Comparison of ENCODE assay signal across 8 cellular contexts in the genomic region with DNA sequence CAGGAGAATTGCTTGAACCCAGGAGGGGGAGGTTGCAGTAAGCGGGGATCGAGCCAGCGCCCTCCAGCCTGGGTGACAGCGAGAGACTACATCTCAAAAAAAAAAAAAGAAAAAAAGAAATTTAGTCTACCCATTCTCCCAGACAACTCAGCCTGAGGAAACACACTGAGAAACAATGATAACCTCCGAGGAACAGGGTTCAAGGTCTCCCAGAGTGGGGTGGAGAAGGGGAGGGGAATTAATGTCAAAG. TPM values are rescaled to one million over a fixed set of nuclear protein-coding genes. Genes with fewer than 3 reads are reported as not detected.
A peak's percentile ranks its signal among the peaks of the same experiment; 100 is the strongest.
DNase-seq lines count a peak whose midpoint lies in the region; ATAC-seq and TF ChIP-seq lines count a peak whose summit lies in the region.

No MANE protein-coding gene starts in this region.

- H3K36me3 Mint-ChIP-seq in activated T-helper 1 cell treated with anti-CD3 and anti-CD28 coated beads, Interleukin-12 subunit alpha, Interleukin-12 subunit beta, Interleukin-2, Interleukin-4 antibody, amounts not matched to agents 30 ng/mL and 10 ng/mL and 1 ng/mL, durations not matched to agents 14 hours and 24 hours and 36 hours (ENCODE audit: low read depth) = peaks cover 9% of the 10 kb centered on the region

- H3K27ac Mint-ChIP-seq in activated T-helper 1 cell treated with anti-CD3 and anti-CD28 coated beads, Interleukin-12 subunit alpha, Interleukin-12 subunit beta, Interleukin-2, Interleukin-4 antibody, amounts not matched to agents 30 ng/mL and 10 ng/mL and 1 ng/mL, durations not matched to agents 14 hours and 24 hours and 36 hours = peak overlapping the region; percentile 78

- H3K27me3 Mint-ChIP-seq in activated T-helper 1 cell treated with anti-CD3 and anti-CD28 coated beads, Interleukin-12 subunit alpha, Interleukin-12 subunit beta, Interleukin-2, Interleukin-4 antibody, amounts not matched to agents 30 ng/mL and 10 ng/mL and 1 ng/mL, durations not matched to agents 14 hours and 24 hours and 36 hours (ENCODE audit: insufficient read depth) = peaks cover 3% of the 10 kb centered on the region

- TF ChIP-seq CTCF in hepatocyte (IDR thresholded peaks at IDR 0.05; ENCODE audit: poor library complexity) = no peak
- no peak for TF ChIP-seq CTCF in spleen (IDR thresholded peaks at IDR 0.05 in 8 of 11, conservative IDR thresholded peaks at IDR 0.05 in 3 of 11)

- H3K4me3 ChIP-seq in hepatocyte (peak overlapping the region; percentile 18), spleen (peak overlapping the region in 6 of 8 donors; percentile 96 to 100 (median 98))

- H3K27me3 ChIP-seq in hepatocyte = no peaks in the 10 kb centered on the region
- H3K27me3 ChIP-seq in spleen (replicated peaks in 1 of 7) = peaks cover 0 to 1% (median 0%) of the 10 kb centered on the region in 7 donors

- H3K79me2 ChIP-seq in hepatocyte = peaks cover 38% of the 10 kb centered on the region

- peak overlapping the region; percentile 32 for H2AFZ ChIP-seq in hepatocyte

- H3K4me1 ChIP-seq in hepatocyte (ENCODE audit: insufficient read depth) (peaks cover 15% of the 10 kb centered on the region), spleen (peaks cover 21 to 65% (median 33%) of the 10 kb centered on the region in 6 donors)

- WGBS in hepatocyte (ENCODE audit: low lambda C conversion rate, missing lambda C conversion rate) = 66% methylated on average over 5 of the region's 5 CpGs
- 33 to 74% (median 59%) methylated on average over 5 of the region's 5 CpGs for WGBS in spleen, 5 donors

- intact Hi-C loops in activated T-helper 1 cell treated with anti-CD3 and anti-CD28 coated beads, Interleukin-12 subunit alpha, Interleukin-12 subunit beta, Interleukin-2, Interleukin-4 antibody, amounts not matched to agents 30 ng/mL and 10 ng/mL and 1 ng/mL, durations not matched to agents 14 hours and 24 hours and 36 hours (cut with micrococcal nuclease) = loop anchor here (1.0 to 5.0 kb wide), 9 partner anchors 9 to 329 kb away; partner anchors contain the start of genes BLOC1S3, FOSB, OPA3 and QPCTL
- intact Hi-C loops in spleen (cut with DNase I; ENCODE audit: low total_unique reads) = no loop called here

- H3K4me2 ChIP-seq in hepatocyte = peak overlapping the region; percentile 91

- no peaks in the 10 kb centered on the region for H3K9me2 ChIP-seq in hepatocyte (replicated peaks; ENCODE audit: insufficient read depth)

- peak overlapping the region; percentile 98 for H3K27ac ChIP-seq in hepatocyte
- H3K27ac ChIP-seq in spleen = peak overlapping the region; percentile 96 to 100 (median 97)

- DNase-seq in HEK293T (ENCODE audit: extremely low spot score) (no peak), hepatocyte (ENCODE audit: low spot score) (no peak), spleen (no peak), NCI-H226 (no peak), MV-4-11 (lab: John Stamatoyannopoulos, UW) (no peak), HT-29 (ENCODE audit: low spot score) (no peak)
- DNase-seq in activated T-helper 1 cell treated with anti-CD3 and anti-CD28 coated beads, Interleukin-12 subunit alpha, Interleukin-12 subunit beta, Interleukin-2, Interleukin-4 antibody, amounts not matched to agents 30 ng/mL and 10 ng/mL and 1 ng/mL, durations not matched to agents 14 hours and 24 hours and 36 hours (ENCODE audit: low spot score) = no peak

- peak overlapping the region; percentile 95 for H3K4me3 Mint-ChIP-seq in activated T-helper 1 cell treated with anti-CD3 and anti-CD28 coated beads, Interleukin-12 subunit alpha, Interleukin-12 subunit beta, Interleukin-2, Interleukin-4 antibody, amounts not matched to agents 30 ng/mL and 10 ng/mL and 1 ng/mL, durations not matched to agents 14 hours and 24 hours and 36 hours

- POLR2A ChIA-PET in HEK293T (lab: Yijun Ruan, JAX) = interaction anchor here (0.7 to 2.2 kb wide), 4 partner anchors 8 to 52 kb away, joined by 3 to 7 read pairs (median 4); partner anchors contain the start of gene FOSB

- no peaks in the 10 kb centered on the region for H3K9me3 ChIP-seq in hepatocyte (ENCODE audit: low read depth)
- no peaks in the 10 kb centered on the region for H3K9me3 ChIP-seq in spleen

- CTCF ChIA-PET in HEK293T (lab: Yijun Ruan, JAX) = interaction anchor here (0.7 kb wide), 1 partner anchor 167 kb away, joined by 3 read pairs; no protein-coding TSS in a partner anchor

- H3K4me1 Mint-ChIP-seq in activated T-helper 1 cell treated with anti-CD3 and anti-CD28 coated beads, Interleukin-12 subunit alpha, Interleukin-12 subunit beta, Interleukin-2, Interleukin-4 antibody, amounts not matched to agents 30 ng/mL and 10 ng/mL and 1 ng/mL, durations not matched to agents 14 hours and 24 hours and 36 hours (ENCODE audit: low read depth) = peaks cover 15% of the 10 kb centered on the region

- TF ChIP-seq POLR2A in spleen (IDR thresholded peaks at IDR 0.05) = no peak

- ATAC-seq in HG03342 (IDR thresholded peaks at IDR 0.05; ENCODE audit: unreplicated experiment) = no peak

- H4K20me1 ChIP-seq in hepatocyte (ENCODE audit: insufficient read depth, poor library complexity, severe bottlenecking) = peaks cover 4% of the 10 kb centered on the region

- H3K36me3 ChIP-seq in hepatocyte (replicated peaks; ENCODE audit: insufficient read depth, low read depth) = no peaks in the 10 kb centered on the region
- peaks cover 0 to 10% (median 0%) of the 10 kb centered on the region in 6 donors for H3K36me3 ChIP-seq in spleen

- H3K9me3 Mint-ChIP-seq in activated T-helper 1 cell treated with anti-CD3 and anti-CD28 coated beads, Interleukin-12 subunit alpha, Interleukin-12 subunit beta, Interleukin-2, Interleukin-4 antibody, amounts not matched to agents 30 ng/mL and 10 ng/mL and 1 ng/mL, durations not matched to agents 14 hours and 24 hours and 36 hours = no peaks in the 10 kb centered on the region

TF ChIP-seq in HEK293T, 16 proteins besides CTCF, POLR2A, EP300 and RAD21:
- no peak for TF ChIP-seq NFRKB (IDR thresholded peaks at IDR 0.05)
- TF ChIP-seq SP1 (IDR thresholded peaks at IDR 0.05) = no peak
- no peak for TF ChIP-seq ARNT (IDR thresholded peaks at IDR 0.05)
- peak; percentile 60 for TF ChIP-seq ZNF384 (IDR thresholded peaks at IDR 0.05)
TF ChIP-seq in HEK293T: peak in this region for 1.

RNA-seq across cellular contexts. Expression of gene VASP, which starts 1.4 kb away (rescaled TPM):
- 234 and 235 TPM in 2 replicates for total RNA-seq in activated T-helper 1 cell treated with anti-CD3 and anti-CD28 coated beads, Interleukin-12 subunit alpha, Interleukin-12 subunit beta, Interleukin-2, Interleukin-4 antibody, amounts not matched to agents 30 ng/mL and 10 ng/mL and 1 ng/mL, durations not matched to agents 14 hours and 24 hours and 36 hours
- total RNA-seq in hepatocyte = 57.3 and 68.9 TPM in 2 replicates
- polyA plus RNA-seq in hepatocyte = 86.0 and 92.6 TPM in 2 replicates
- total RNA-seq in spleen = 100 to 1,000 TPM; 146 to 386 (median 221) TPM
- polyA plus RNA-seq in spleen = 100 to 1,000 TPM; 154 to 210 (median 161) TPM
- total RNA-seq in HT-29 (2014; rRNA removed; shearing (Covaris generic)) = 443 and 506 TPM in 2 replicates

RNA-seq across cellular contexts. Expression of gene PPM1N, which starts 7.7 kb away (rescaled TPM):
- total RNA-seq in activated T-helper 1 cell treated with anti-CD3 and anti-CD28 coated beads, Interleukin-12 subunit alpha, Interleukin-12 subunit beta, Interleukin-2, Interleukin-4 antibody, amounts not matched to agents 30 ng/mL and 10 ng/mL and 1 ng/mL, durations not matched to agents 14 hours and 24 hours and 36 hours = 1.0 and 1.3 TPM in 2 replicates
- total RNA-seq in hepatocyte (0.40 and 1.9 TPM in 2 replicates), spleen (10 to 100 TPM in 2 of 7 donors, 1 to 10 TPM in 5; 6.3 to 21.4 (median 9.6) TPM)
- polyA plus RNA-seq in hepatocyte (0.59 and 1.4 TPM in 2 replicates), spleen (10 to 100 TPM in 2 of 3 donors, 1 to 10 TPM in 1; 9.5 to 13.4 (median 10.7) TPM)
- total RNA-seq in HT-29 (2014; rRNA removed; shearing (Covaris generic)) = 9.8 and 15.3 TPM in 2 replicates

RNA-seq across cellular contexts. Expression of gene RTN2, which starts 9.1 kb away (rescaled TPM):
- 3.0 and 4.1 TPM in 2 replicates for total RNA-seq in activated T-helper 1 cell treated with anti-CD3 and anti-CD28 coated beads, Interleukin-12 subunit alpha, Interleukin-12 subunit beta, Interleukin-2, Interleukin-4 antibody, amounts not matched to agents 30 ng/mL and 10 ng/mL and 1 ng/mL, durations not matched to agents 14 hours and 24 hours and 36 hours
- total RNA-seq in hepatocyte (3.4 and 7.8 TPM in 2 replicates), spleen (10 to 100 TPM in 6 of 7 donors, 1 to 10 TPM in 1; 9.2 to 22.6 (median 15.1) TPM)
- polyA plus RNA-seq in hepatocyte (12.2 and 14.8 TPM in 2 replicates), spleen (1 to 10 TPM; 4.9 to 7.9 (median 7.6) TPM)
- total RNA-seq in HT-29 (2014; rRNA removed; shearing (Covaris generic)) = 11.4 and 15.4 TPM in 2 replicates

RNA-seq across cellular contexts. Expression of gene FOSB, which starts 38.1 kb away (rescaled TPM):
- 16.8 and 17.2 TPM in 2 replicates for total RNA-seq in activated T-helper 1 cell treated with anti-CD3 and anti-CD28 coated beads, Interleukin-12 subunit alpha, Interleukin-12 subunit beta, Interleukin-2, Interleukin-4 antibody, amounts not matched to agents 30 ng/mL and 10 ng/mL and 1 ng/mL, durations not matched to agents 14 hours and 24 hours and 36 hours
- total RNA-seq in hepatocyte (37.9 and 73.1 TPM in 2 replicates), spleen (10 to 100 TPM in 2 of 7 donors, 1 to 10 TPM in 4, under 1 TPM in 1; 0.92 to 41.7 (median 1.6) TPM)
- polyA plus RNA-seq in hepatocyte (114 and 168 TPM in 2 replicates), spleen (1 to 10 TPM in 2 of 3 donors, under 1 TPM in 1; 0.42 to 2.2 (median 1.3) TPM)
- total RNA-seq in HT-29 (2014; rRNA removed; shearing (Covaris generic)) = 218 and 253 TPM in 2 replicates
